Comparison of ENCODE assay signal across 12 cellular contexts in genomic region chr16:30051518-30051917, GRCh38. TPM values are rescaled to one million over a fixed set of nuclear protein-coding genes. Genes with fewer than 3 reads are reported as not detected.
DNase-seq lines count a peak whose midpoint lies in the region; ATAC-seq and TF ChIP-seq lines count a peak whose summit lies in the region.
"Had no signal": no experiment of that assay in that cellular context is flagged by ENCODE, and none has a peak within 500 bp of the region (broad histone marks: within the 10 kb centered on the region; RNA-seq: fewer than 3 reads in every experiment).

No MANE protein-coding gene starts in this region.

- H3K79me2 ChIP-seq in smooth muscle cell (ENCODE audit: low read depth), result no peaks in the 10 kb centered on the region

- no peak overlapping the region for H2AFZ ChIP-seq in smooth muscle cell (ENCODE audit: low read depth)

- H3K4me3 Mint-ChIP-seq in activated T-cell treated with anti-CD3 and anti-CD28 coated beads, Interleukin-2, amount 50 U/mL, for 24 hours, result peak overlapping the region; percentile 62
- H3K4me3 Mint-ChIP-seq in endothelial cell (ENCODE audit: unreplicated experiment), result peak overlapping the region; percentile 72

- H3K9me3 ChIP-seq in SJSA1 (replicated peaks) (no peaks in the 10 kb centered on the region), smooth muscle cell (replicated peaks; ENCODE audit: low read depth) (no peaks in the 10 kb centered on the region)
- H3K9me3 ChIP-seq: BE2C, gastrocnemius medialis had no signal

- H3K4me1 ChIP-seq in SJSA1 (replicated peaks), result peaks cover 23% of the 10 kb centered on the region
- peaks cover 8% of the 10 kb centered on the region for H3K4me1 ChIP-seq in smooth muscle cell (ENCODE audit: low read depth)

- H3K27ac ChIP-seq in SJSA1, result peak overlapping the region; percentile 87
- H3K27ac ChIP-seq in smooth muscle cell (ENCODE audit: low read depth), result peak overlapping the region; percentile 67
- no peak overlapping the region for H3K27ac ChIP-seq in coronary artery
- H3K27ac ChIP-seq: gastrocnemius medialis had no signal

- no peaks in the 10 kb centered on the region for H3K9me3 Mint-ChIP-seq in activated T-cell treated with anti-CD3 and anti-CD28 coated beads, Interleukin-2, amount 50 U/mL, for 24 hours
- no peaks in the 10 kb centered on the region for H3K9me3 Mint-ChIP-seq in endothelial cell (ENCODE audit: unreplicated experiment)

- peaks cover 25% of the 10 kb centered on the region for H3K4me1 Mint-ChIP-seq in activated T-cell treated with anti-CD3 and anti-CD28 coated beads, Interleukin-2, amount 50 U/mL, for 24 hours (ENCODE audit: low read depth)
- peaks cover 21% of the 10 kb centered on the region for H3K4me1 Mint-ChIP-seq in endothelial cell (ENCODE audit: unreplicated experiment)

- H4K20me1 ChIP-seq in smooth muscle cell (ENCODE audit: low read depth), result no peaks in the 10 kb centered on the region

- H3F3A ChIP-seq in smooth muscle cell (ENCODE audit: low read depth), result peaks cover 13% of the 10 kb centered on the region

- H3K4me3 ChIP-seq in SJSA1 (no peak overlapping the region), smooth muscle cell (no peak overlapping the region), coronary artery (no peak overlapping the region)
- H3K4me3 ChIP-seq: gastrocnemius medialis had no signal

- no peaks in the 10 kb centered on the region for H3K27me3 Mint-ChIP-seq in activated T-cell treated with anti-CD3 and anti-CD28 coated beads, Interleukin-2, amount 50 U/mL, for 24 hours
- H3K27me3 Mint-ChIP-seq in endothelial cell (ENCODE audit: unreplicated experiment), result peaks cover 12% of the 10 kb centered on the region

- peak overlapping the region; percentile 11 for H3K4me2 ChIP-seq in smooth muscle cell

- peak overlapping the region; percentile 10 for H3K9ac ChIP-seq in smooth muscle cell (ENCODE audit: low read depth)

- peak overlapping the region; percentile 80 for H3K27ac Mint-ChIP-seq in activated T-cell treated with anti-CD3 and anti-CD28 coated beads, Interleukin-2, amount 50 U/mL, for 24 hours
- H3K27ac Mint-ChIP-seq in endothelial cell (ENCODE audit: unreplicated experiment), result peak overlapping the region; percentile 54

- TF ChIP-seq CTCF in endothelial cell (IDR thresholded peaks at IDR 0.05; ENCODE audit: unreplicated experiment) (no peak), smooth muscle cell (IDR thresholded peaks at IDR 0.05; ENCODE audit: borderline replicate concordance, insufficient read depth, poor library complexity, severe bottlenecking) (no peak), coronary artery (IDR thresholded peaks at IDR 0.05) (no peak)

- H3K27me3 ChIP-seq in SJSA1 (replicated peaks), result no peaks in the 10 kb centered on the region
- no peaks in the 10 kb centered on the region for H3K27me3 ChIP-seq in smooth muscle cell (ENCODE audit: low read depth)
- H3K27me3 ChIP-seq: BE2C, gastrocnemius medialis had no signal

- DNase-seq in activated T-cell treated with anti-CD3 and anti-CD28 coated beads, Interleukin-2, amount 50 U/mL, for 24 hours, result no peak
- DNase-seq in activated T-cell treated with anti-CD3 and anti-CD28 coated beads, Interleukin-2, amount 50 U/mL, for 1 hour, result no peak
- DNase-seq in SJSA1 (ENCODE audit: low read depth in 1 of 2, low spot score in 2 of 2), result peak; percentile 61 to 73
- no peak for DNase-seq in endothelial cell (ENCODE audit: low spot score)
- no peak for DNase-seq in smooth muscle cell (lab: John Stamatoyannopoulos, UW; ENCODE audit: unreplicated experiment)
- no peak for DNase-seq in coronary artery (ENCODE audit: low spot score)
- no peak for DNase-seq in NCI-H526 (lab: John Stamatoyannopoulos, UW)
- DNase-seq: BE2C, gastrocnemius medialis, NCI-H1436 treated with DMSO at 0.1 percent for 48 hours had no signal

- H3K36me3 ChIP-seq in SJSA1 (peaks cover 16% of the 10 kb centered on the region), smooth muscle cell (ENCODE audit: low read depth) (no peaks in the 10 kb centered on the region)
- H3K36me3 ChIP-seq: BE2C, gastrocnemius medialis had no signal

- ATAC-seq in GM21576 (IDR thresholded peaks at IDR 0.05; ENCODE audit: unreplicated experiment), result no peak
- ATAC-seq: gastrocnemius medialis had no signal

- 9% methylated on average over 3 of the region's 3 CpGs for WGBS in smooth muscle cell (ENCODE audit: low lambda C conversion rate)

- H3K36me3 Mint-ChIP-seq in activated T-cell treated with anti-CD3 and anti-CD28 coated beads, Interleukin-2, amount 50 U/mL, for 24 hours (ENCODE audit: low read depth), result no peaks in the 10 kb centered on the region
- peaks cover 4% of the 10 kb centered on the region for H3K36me3 Mint-ChIP-seq in endothelial cell (ENCODE audit: low read depth, unreplicated experiment)

RNA-seq across cellular contexts. Expression of gene ALDOA, which starts 14.0 kb away (rescaled TPM):
- total RNA-seq in SJSA1 (2014; rRNA removed; shearing (Covaris generic)), result 758 and 762 TPM in 2 replicates
- total RNA-seq in endothelial cell (ENCODE audit: unreplicated experiment), result 551 TPM
- total RNA-seq in smooth muscle cell, result 1,112 and 1,146 TPM in 2 replicates
- 2,844 and 2,856 TPM in 2 replicates for polyA plus RNA-seq in smooth muscle cell

RNA-seq across cellular contexts. Expression of gene TLCD3B, which starts 20.4 kb away (rescaled TPM):
- 0.55 and 3.1 TPM in 2 replicates for total RNA-seq in SJSA1 (2014; rRNA removed; shearing (Covaris generic))
- total RNA-seq in endothelial cell (ENCODE audit: unreplicated experiment) (1.4 TPM), smooth muscle cell (0.45 TPM in 1 of 2 replicates, not detected in the other)
- polyA plus RNA-seq in smooth muscle cell, result 0.48 and 1.3 TPM in 2 replicates
- total RNA-seq: SK-MEL-5 had no signal

RNA-seq across cellular contexts. Expression of gene PPP4C, which starts 24.3 kb away (rescaled TPM):
- total RNA-seq in SJSA1 (2014; rRNA removed; shearing (Covaris generic)), result 100 and 134 TPM in 2 replicates
- 191 TPM for total RNA-seq in endothelial cell (ENCODE audit: unreplicated experiment)
- 90.2 and 111 TPM in 2 replicates for total RNA-seq in smooth muscle cell
- polyA plus RNA-seq in smooth muscle cell, result 208 and 224 TPM in 2 replicates

RNA-seq across cellular contexts. Expression of gene C16orf92, which starts 28.5 kb away (rescaled TPM):
- not detected in 2 replicates for total RNA-seq in SJSA1 (2014; rRNA removed; shearing (Covaris generic))
- total RNA-seq in endothelial cell (ENCODE audit: unreplicated experiment) (not detected), smooth muscle cell (not detected in 2 replicates)
- not detected in 2 replicates for polyA plus RNA-seq in smooth muscle cell
- total RNA-seq: gastrocnemius medialis, SK-MEL-5 had no signal

RNA-seq across cellular contexts. Expression of gene TBX6, which starts 40.2 kb away (rescaled TPM):
- total RNA-seq in SJSA1 (2014; rRNA removed; shearing (Covaris generic)), result not detected in 2 replicates
- total RNA-seq in endothelial cell (ENCODE audit: unreplicated experiment) (2.6 TPM), smooth muscle cell (0.13 and 2.0 TPM in 2 replicates)
- 0.50 and 1.6 TPM in 2 replicates for polyA plus RNA-seq in smooth muscle cell

Comparison
In these comparisons a context has a peak if more than half of its experiments do, and no peak if none do; other contexts are left out.
1. DNase-seq: peak in SJSA1 (2 of 2); none in activated T-cell treated with anti-CD3 and anti-CD28 coated beads, Interleukin-2, amount 50 U/mL, for 24 hours (single experiment), activated T-cell treated with anti-CD3 and anti-CD28 coated beads, Interleukin-2, amount 50 U/mL, for 1 hour (single experiment), endothelial cell (single experiment), smooth muscle cell (single experiment), coronary artery (single experiment) and NCI-H526 (0 of 2).
2. H3K27ac ChIP-seq: peak in SJSA1 (single experiment) and smooth muscle cell (single experiment); none in coronary artery (0 of 2).